1 cellular context compared by ENCODE assay signal in the genomic region with DNA sequence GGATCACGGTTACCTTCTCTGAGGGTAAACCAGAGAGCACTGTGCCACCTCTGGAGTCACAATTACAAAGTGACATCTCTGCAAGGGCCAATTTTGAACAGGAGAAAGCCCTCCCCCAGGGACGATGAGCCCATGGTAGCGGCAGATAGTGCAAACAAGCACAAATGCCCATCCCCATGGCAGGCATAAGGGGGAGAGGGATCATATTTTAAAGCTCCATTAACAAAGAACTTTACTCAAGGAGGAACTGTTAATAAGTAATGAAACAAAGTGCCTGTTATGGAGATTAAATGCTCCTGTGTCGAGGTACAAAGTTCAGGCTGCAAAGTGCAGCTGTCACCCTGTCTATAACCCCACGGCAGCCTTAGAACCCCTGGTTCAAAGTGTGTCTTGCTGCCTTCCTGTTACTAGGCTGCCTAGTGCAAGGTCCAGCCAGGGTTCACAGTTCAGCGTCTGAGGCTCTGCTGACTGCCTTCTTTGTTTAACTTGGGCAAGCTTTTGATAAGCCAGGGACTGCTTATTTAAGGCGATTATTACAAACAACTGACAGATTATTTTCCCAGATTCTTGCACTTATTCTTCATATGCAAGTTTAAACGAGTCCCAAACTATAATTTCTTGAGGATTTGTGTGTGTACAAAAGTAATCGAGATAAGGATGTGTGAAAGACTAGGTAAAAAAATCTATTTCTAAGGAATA.
TF ChIP-seq lines count a peak whose summit lies in the region.

No MANE protein-coding gene starts in this region.

TF ChIP-seq in HepG2, 621 proteins besides CTCF, POLR2A, EP300 and RAD21 (continued from another document):
- TF ChIP-seq, protein P1, sequence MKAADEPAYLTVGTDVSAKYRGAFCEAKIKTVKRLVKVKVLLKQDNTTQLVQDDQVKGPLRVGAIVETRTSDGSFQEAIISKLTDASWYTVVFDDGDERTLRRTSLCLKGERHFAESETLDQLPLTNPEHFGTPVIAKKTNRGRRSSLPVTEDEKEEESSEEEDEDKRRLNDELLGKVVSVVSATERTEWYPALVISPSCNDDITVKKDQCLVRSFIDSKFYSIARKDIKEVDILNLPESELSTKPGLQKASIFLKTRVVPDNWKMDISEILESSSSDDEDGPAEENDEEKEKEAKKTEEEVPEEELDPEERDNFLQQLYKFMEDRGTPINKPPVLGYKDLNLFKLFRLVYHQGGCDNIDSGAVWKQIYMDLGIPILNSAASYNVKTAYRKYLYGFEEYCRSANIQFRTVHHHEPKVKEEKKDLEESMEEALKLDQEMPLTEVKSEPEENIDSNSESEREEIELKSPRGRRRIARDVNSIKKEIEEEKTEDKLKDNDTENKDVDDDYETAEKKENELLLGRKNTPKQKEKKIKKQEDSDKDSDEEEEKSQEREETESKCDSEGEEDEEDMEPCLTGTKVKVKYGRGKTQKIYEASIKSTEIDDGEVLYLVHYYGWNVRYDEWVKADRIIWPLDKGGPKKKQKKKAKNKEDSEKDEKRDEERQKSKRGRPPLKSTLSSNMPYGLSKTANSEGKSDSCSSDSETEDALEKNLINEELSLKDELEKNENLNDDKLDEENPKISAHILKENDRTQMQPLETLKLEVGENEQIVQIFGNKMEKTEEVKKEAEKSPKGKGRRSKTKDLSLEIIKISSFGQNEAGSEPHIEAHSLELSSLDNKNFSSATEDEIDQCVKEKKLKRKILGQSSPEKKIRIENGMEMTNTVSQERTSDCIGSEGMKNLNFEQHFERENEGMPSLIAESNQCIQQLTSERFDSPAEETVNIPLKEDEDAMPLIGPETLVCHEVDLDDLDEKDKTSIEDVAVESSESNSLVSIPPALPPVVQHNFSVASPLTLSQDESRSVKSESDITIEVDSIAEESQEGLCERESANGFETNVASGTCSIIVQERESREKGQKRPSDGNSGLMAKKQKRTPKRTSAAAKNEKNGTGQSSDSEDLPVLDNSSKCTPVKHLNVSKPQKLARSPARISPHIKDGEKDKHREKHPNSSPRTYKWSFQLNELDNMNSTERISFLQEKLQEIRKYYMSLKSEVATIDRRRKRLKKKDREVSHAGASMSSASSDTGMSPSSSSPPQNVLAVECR (CRISPR knock-in tag; IDR thresholded peaks at IDR 0.05; ENCODE audit: borderline replicate concordance), result peak; percentile 66; the same call in 1 of the 2 replicates
- TF ChIP-seq ZFP36L2 (CRISPR knock-in tag; IDR thresholded peaks at IDR 0.05) (no peak), ZNF83 (CRISPR knock-in tag; IDR thresholded peaks at IDR 0.05; ENCODE audit: borderline replicate concordance) (no peak), REXO4 (CRISPR knock-in tag; IDR thresholded peaks at IDR 0.05; ENCODE audit: borderline replicate concordance) (no peak), RNF2 (conservative IDR thresholded peaks at IDR 0.05; ENCODE audit: low read depth) (no peak), ZNF354B (CRISPR knock-in tag; IDR thresholded peaks at IDR 0.05) (no peak), ZMAT3 (CRISPR knock-in tag; conservative IDR thresholded peaks at IDR 0.05) (no peak), GABPA (IDR thresholded peaks at IDR 0.05; ENCODE audit: low read depth, low read length) (no peak), GABPA (CRISPR knock-in tag; IDR thresholded peaks at IDR 0.05; ENCODE audit: low read depth) (peak; percentile 61), TMF1 (CRISPR knock-in tag; IDR thresholded peaks at IDR 0.05; ENCODE audit: low read depth) (no peak), HDAC1 (CRISPR knock-in tag; IDR thresholded peaks at IDR 0.05) (peak; percentile 94), MEF2D (CRISPR knock-in tag; IDR thresholded peaks at IDR 0.05) (peak; percentile 94), MBNL3 (CRISPR knock-in tag; conservative IDR thresholded peaks at IDR 0.05) (no peak), HNF4G (IDR thresholded peaks at IDR 0.05; ENCODE audit: borderline replicate concordance, low read depth, low read length) (peak; percentile 100), HNF4G (CRISPR knock-in tag; IDR thresholded peaks at IDR 0.05; ENCODE audit: borderline replicate concordance, low read depth) (peak; percentile 100), TRIM24 (CRISPR knock-in tag; IDR thresholded peaks at IDR 0.05) (peak; percentile 99), ZNF607 (CRISPR knock-in tag; IDR thresholded peaks at IDR 0.05; ENCODE audit: borderline replicate concordance) (no peak), ZFP41 (CRISPR knock-in tag; IDR thresholded peaks at IDR 0.05; ENCODE audit: borderline replicate concordance) (no peak), RELA (CRISPR knock-in tag; IDR thresholded peaks at IDR 0.05) (0 out of 2 replicates have a peak, but pooled peaks have one; percentile 52), NFE2 (CRISPR knock-in tag; IDR thresholded peaks at IDR 0.05) (no peak), SMAD3 (CRISPR knock-in tag; IDR thresholded peaks at IDR 0.05) (peak; percentile 98), BHLHE40 (IDR thresholded peaks at IDR 0.05; ENCODE audit: low read length) (0 out of 2 replicates have a peak, but pooled peaks have one; percentile 32)
- TF ChIP-seq, protein P2, sequence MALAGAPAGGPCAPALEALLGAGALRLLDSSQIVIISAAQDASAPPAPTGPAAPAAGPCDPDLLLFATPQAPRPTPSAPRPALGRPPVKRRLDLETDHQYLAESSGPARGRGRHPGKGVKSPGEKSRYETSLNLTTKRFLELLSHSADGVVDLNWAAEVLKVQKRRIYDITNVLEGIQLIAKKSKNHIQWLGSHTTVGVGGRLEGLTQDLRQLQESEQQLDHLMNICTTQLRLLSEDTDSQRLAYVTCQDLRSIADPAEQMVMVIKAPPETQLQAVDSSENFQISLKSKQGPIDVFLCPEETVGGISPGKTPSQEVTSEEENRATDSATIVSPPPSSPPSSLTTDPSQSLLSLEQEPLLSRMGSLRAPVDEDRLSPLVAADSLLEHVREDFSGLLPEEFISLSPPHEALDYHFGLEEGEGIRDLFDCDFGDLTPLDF (CRISPR knock-in tag; IDR thresholded peaks at IDR 0.05), result no peak
- TF ChIP-seq, protein P3, sequence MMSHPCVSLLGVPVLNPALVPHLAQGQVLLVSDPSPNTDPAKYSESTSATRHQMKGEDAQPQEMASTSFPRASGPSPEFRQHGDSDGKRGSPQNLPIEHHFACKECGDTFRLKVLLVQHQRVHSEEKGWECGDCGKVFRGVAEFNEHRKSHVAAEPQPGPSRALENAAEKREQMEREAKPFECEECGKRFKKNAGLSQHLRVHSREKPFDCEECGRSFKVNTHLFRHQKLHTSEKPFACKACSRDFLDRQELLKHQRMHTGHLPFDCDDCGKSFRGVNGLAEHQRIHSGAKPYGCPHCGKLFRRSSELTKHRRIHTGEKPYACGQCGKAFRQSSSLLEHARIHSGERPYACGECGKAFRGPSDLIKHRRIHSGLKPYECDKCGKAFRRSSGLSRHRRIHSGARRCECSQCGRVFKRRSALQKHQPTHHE (CRISPR knock-in tag; IDR thresholded peaks at IDR 0.05; ENCODE audit: borderline replicate concordance), result no peak
- TF ChIP-seq, protein P4, sequence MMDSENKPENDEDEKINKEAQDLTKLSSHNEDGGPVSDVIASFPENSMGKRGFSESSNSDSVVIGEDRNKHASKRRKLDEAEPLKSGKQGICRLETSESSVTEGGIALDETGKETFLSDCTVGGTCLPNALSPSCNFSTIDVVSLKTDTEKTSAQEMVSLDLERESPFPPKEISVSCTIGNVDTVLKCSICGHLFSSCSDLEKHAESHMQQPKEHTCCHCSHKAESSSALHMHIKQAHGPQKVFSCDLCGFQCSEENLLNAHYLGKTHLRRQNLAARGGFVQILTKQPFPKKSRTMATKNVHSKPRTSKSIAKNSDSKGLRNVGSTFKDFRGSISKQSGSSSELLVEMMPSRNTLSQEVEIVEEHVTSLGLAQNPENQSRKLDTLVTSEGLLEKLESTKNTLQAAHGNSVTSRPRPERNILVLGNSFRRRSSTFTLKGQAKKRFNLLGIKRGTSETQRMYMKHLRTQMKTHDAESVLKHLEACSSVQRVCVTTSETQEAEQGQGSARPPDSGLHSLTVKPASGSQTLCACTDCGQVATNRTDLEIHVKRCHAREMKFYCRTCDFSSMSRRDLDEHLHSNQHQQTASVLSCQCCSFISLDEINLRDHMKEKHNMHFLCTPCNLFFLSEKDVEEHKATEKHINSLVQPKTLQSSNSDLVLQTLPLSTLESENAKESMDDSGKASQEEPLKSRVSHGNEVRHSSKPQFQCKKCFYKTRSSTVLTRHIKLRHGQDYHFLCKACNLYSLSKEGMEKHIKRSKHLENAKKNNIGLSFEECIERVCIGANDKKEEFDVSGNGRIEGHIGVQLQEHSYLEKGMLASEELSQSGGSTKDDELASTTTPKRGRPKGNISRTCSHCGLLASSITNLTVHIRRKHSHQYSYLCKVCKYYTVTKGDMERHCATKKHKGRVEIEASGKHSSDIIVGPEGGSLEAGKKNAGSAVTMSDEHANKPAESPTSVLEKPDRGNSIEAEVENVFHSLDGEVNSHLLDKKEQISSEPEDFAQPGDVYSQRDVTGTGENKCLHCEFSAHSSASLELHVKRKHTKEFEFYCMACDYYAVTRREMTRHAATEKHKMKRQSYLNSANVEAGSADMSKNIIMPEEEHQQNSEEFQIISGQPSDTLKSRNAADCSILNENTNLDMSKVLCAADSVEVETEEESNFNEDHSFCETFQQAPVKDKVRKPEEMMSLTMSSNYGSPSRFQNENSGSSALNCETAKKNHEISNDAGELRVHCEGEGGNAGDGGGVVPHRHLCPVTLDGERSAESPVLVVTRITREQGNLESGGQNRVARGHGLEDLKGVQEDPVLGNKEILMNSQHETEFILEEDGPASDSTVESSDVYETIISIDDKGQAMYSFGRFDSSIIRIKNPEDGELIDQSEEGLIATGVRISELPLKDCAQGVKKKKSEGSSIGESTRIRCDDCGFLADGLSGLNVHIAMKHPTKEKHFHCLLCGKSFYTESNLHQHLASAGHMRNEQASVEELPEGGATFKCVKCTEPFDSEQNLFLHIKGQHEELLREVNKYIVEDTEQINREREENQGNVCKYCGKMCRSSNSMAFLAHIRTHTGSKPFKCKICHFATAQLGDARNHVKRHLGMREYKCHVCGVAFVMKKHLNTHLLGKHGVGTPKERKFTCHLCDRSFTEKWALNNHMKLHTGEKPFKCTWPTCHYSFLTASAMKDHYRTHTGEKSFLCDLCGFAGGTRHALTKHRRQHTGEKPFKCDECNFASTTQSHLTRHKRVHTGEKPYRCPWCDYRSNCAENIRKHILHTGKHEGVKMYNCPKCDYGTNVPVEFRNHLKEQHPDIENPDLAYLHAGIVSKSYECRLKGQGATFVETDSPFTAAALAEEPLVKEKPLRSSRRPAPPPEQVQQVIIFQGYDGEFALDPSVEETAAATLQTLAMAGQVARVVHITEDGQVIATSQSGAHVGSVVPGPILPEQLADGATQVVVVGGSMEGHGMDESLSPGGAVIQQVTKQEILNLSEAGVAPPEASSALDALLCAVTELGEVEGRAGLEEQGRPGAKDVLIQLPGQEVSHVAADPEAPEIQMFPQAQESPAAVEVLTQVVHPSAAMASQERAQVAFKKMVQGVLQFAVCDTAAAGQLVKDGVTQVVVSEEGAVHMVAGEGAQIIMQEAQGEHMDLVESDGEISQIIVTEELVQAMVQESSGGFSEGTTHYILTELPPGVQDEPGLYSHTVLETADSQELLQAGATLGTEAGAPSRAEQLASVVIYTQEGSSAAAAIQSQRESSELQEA (CRISPR knock-in tag; IDR thresholded peaks at IDR 0.05; ENCODE audit: not compliant biosample characterization), result no peak
- TF ChIP-seq, protein P5, sequence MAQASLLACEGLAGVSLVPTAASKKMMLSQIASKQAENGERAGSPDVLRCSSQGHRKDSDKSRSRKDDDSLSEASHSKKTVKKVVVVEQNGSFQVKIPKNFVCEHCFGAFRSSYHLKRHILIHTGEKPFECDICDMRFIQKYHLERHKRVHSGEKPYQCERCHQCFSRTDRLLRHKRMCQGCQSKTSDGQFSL (CRISPR knock-in tag; IDR thresholded peaks at IDR 0.05), result no peak
- TF ChIP-seq, protein P6, sequence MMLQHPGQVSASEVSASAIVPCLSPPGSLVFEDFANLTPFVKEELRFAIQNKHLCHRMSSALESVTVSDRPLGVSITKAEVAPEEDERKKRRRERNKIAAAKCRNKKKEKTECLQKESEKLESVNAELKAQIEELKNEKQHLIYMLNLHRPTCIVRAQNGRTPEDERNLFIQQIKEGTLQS (CRISPR knock-in tag; IDR thresholded peaks at IDR 0.05), result peak; percentile 72
- TF ChIP-seq, protein P7, sequence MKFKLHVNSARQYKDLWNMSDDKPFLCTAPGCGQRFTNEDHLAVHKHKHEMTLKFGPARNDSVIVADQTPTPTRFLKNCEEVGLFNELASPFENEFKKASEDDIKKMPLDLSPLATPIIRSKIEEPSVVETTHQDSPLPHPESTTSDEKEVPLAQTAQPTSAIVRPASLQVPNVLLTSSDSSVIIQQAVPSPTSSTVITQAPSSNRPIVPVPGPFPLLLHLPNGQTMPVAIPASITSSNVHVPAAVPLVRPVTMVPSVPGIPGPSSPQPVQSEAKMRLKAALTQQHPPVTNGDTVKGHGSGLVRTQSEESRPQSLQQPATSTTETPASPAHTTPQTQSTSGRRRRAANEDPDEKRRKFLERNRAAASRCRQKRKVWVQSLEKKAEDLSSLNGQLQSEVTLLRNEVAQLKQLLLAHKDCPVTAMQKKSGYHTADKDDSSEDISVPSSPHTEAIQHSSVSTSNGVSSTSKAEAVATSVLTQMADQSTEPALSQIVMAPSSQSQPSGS (CRISPR knock-in tag; IDR thresholded peaks at IDR 0.05), result peak; percentile 97
TF ChIP-seq in HepG2: peak in this region for 292.
